ENCODE assay signal across 8 cellular contexts in genomic region chr6:163416380-163416629, GRCh38. TPM values are rescaled to one million over a fixed set of nuclear protein-coding genes. Genes with fewer than 3 reads are reported as not detected.
DNase-seq lines count a peak whose midpoint lies in the region; ATAC-seq and TF ChIP-seq lines count a peak whose summit lies in the region.

No MANE protein-coding gene starts in this region.

- no peaks in the 10 kb centered on the region for H3K9me3 ChIP-seq in BLaER1

- peak overlapping the region; percentile 95 for H3K4me3 ChIP-seq in BLaER1
- peak overlapping the region; percentile 82 for H3K4me3 ChIP-seq in LNCaP clone FGC (ENCODE audit: low read depth, low read length)
- peak overlapping the region; percentile 83 for H3K4me3 ChIP-seq in choroid plexus epithelial cell (ENCODE audit: low read depth, low read length)

- H3K36me3 ChIP-seq in BLaER1 = 0 out of 2 replicates have a peak, but pooled peaks cover 3% of the 10 kb centered on the region

- DNase-seq in LNCaP clone FGC (ENCODE audit: low read depth) = no peak
- DNase-seq in choroid plexus epithelial cell (ENCODE audit: low read depth) = peak; percentile 55
- no peak for DNase-seq in natural killer cell
- no peak for DNase-seq in GM13977 (ENCODE audit: low spot score)
- DNase-seq in NCI-H69 (lab: John Stamatoyannopoulos, UW) = no peak
- no peak for DNase-seq in iPS-NIHi7 (ENCODE audit: extremely low spot score)
- no peak for DNase-seq in NCI-H128 (lab: John Stamatoyannopoulos, UW; ENCODE audit: unreplicated experiment)

- intact Hi-C loops in natural killer cell (cut with micrococcal nuclease) = loop anchor here (2.0 to 10.0 kb wide), 4 partner anchors 42 to 692 kb away; partner anchors contain the start of genes PACRG and PRKN

- no peaks in the 10 kb centered on the region for H3K27me3 ChIP-seq in BLaER1

- peak overlapping the region; percentile 98 for H3K4me3 Mint-ChIP-seq in natural killer cell

- TF ChIP-seq CTCF in LNCaP clone FGC (IDR thresholded peaks at IDR 0.05; ENCODE audit: control insufficient read depth, extremely low read depth, insufficient read depth) (no peak), choroid plexus epithelial cell (conservative IDR thresholded peaks at IDR 0.05; ENCODE audit: low read depth, low read length) (no peak), natural killer cell (IDR thresholded peaks at IDR 0.05) (no peak), GM13977 (IDR thresholded peaks at IDR 0.05; ENCODE audit: extremely low read depth, insufficient read depth, missing control alignments) (no peak)

- H4K20me1 ChIP-seq in BLaER1 = peaks cover 59% of the 10 kb centered on the region

- peaks cover 54% of the 10 kb centered on the region for H3K4me1 ChIP-seq in BLaER1

- peaks cover 1 to 3% of the 10 kb centered on the region in 2 donors for H3K27me3 Mint-ChIP-seq in natural killer cell (ENCODE audit: low read depth in 2 of 2)

- ATAC-seq in natural killer cell = no peak

- H3K9ac ChIP-seq in BLaER1 = peak overlapping the region; percentile 96

- H3K4me2 ChIP-seq in BLaER1 = peak overlapping the region; percentile 93

- H3K27ac Mint-ChIP-seq in natural killer cell = peak overlapping the region; percentile 93 to 94

- peak overlapping the region; percentile 98 for H3K27ac ChIP-seq in BLaER1

- no peaks in the 10 kb centered on the region for H3K36me3 Mint-ChIP-seq in natural killer cell

- H3K9me3 Mint-ChIP-seq in natural killer cell = no peaks in the 10 kb centered on the region

- in situ Hi-C loops in GM13977 (cut with MboI; ENCODE audit: low pct_unique_long_range_greater_than_20kb, low sequenced_read_pairs, unreplicated experiment) = no loop called here

- peaks cover 54 to 60% of the 10 kb centered on the region in 2 donors for H3K4me1 Mint-ChIP-seq in natural killer cell

RNA-seq across cellular contexts. Expression of gene QKI, which starts 1.8 kb away (rescaled TPM):
- 100 to 1,000 TPM; 148 to 174 (median 166) TPM for total RNA-seq in natural killer cell
